Comparison of ENCODE assay signal across 21 cellular contexts in the genomic region with DNA sequence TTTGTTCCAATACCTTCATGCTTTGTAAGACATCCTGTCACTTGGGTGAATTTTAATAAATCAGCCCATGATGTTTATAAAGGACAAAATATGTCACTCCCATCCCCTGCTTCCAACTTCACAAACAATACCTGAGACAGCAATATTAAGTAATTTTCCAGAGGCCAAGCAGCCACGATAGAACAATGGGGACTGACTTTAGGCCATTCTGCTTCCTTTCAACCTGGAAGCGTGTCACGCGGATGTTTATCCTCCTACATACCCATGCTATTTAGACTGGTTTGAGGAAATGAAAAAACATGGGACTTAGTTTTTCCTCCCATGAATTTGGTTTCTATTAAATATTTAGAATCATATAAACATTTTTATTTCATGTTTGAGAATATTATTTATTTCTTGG.
A peak's percentile ranks its signal among the peaks of the same experiment; 100 is the strongest.
DNase-seq lines count a peak whose midpoint lies in the region; ATAC-seq and TF ChIP-seq lines count a peak whose summit lies in the region.
"Had no signal": no experiment of that assay in that cellular context is flagged by ENCODE, and none has a peak within 500 bp of the region (broad histone marks: within the 10 kb centered on the region; RNA-seq: fewer than 3 reads in every experiment).

No MANE protein-coding gene starts in this region.

- no peak for DNase-seq in right atrium auricular region (ENCODE audit: low spot score)
- DNase-seq in Right ventricle myocardium superior: no peak
- no peak for DNase-seq in caudate nucleus (lab: John Stamatoyannopoulos, UW)
- DNase-seq in lung microvascular endothelial cell (ENCODE audit: low read depth in 2 of 2): peak; percentile 43 to 50
- no peak for DNase-seq in hypothalamus (lab: John Stamatoyannopoulos, UW)
- no peak for DNase-seq in Peyer's patch
- DNase-seq: C1 segment of cervical spinal cord; CD8-positive, alpha-beta T cell; H7; KBM-7; MV-4-11; NCI-H1105; NCI-H146; NCI-H1930; NCI-H2107; NCI-H524; NCI-H82; SIG-M5 had no signal

- peaks cover 0 to 47% of the 10 kb centered on the region in 2 donors for H3K4me1 ChIP-seq in right atrium auricular region
- H3K4me1 ChIP-seq in Peyer's patch: peaks cover 0 to 7% (median 3%) of the 10 kb centered on the region in 4 donors

- H3K9me3 ChIP-seq in right atrium auricular region (no peaks in the 10 kb centered on the region), Peyer's patch (no peaks in the 10 kb centered on the region)

- H3K27ac ChIP-seq in right atrium auricular region (peak overlapping the region; percentile 52 to 61), caudate nucleus (ENCODE audit: low read depth, low read length) (peak overlapping the region; percentile 20), Peyer's patch (peak overlapping the region in 1 of 4 donors; percentile 2)
- H3K27ac ChIP-seq: RWPE1, SK-N-MC had no signal

- H3K27me3 ChIP-seq in right atrium auricular region: no peaks in the 10 kb centered on the region
- H3K27me3 ChIP-seq in Peyer's patch: no peaks in the 10 kb centered on the region

- intact Hi-C loops in Right ventricle myocardium superior (cut with DNase I): no loop called here

- H3K36me3 ChIP-seq in right atrium auricular region (no peaks in the 10 kb centered on the region), Peyer's patch (no peaks in the 10 kb centered on the region)

- ATAC-seq in Right ventricle myocardium superior (ENCODE audit: poor library complexity) (no peak), HG03520 (IDR thresholded peaks at IDR 0.05; ENCODE audit: unreplicated experiment) (no peak)
- ATAC-seq: CD8-positive, alpha-beta T cell had no signal

- no peak for TF ChIP-seq POLR2A in Peyer's patch (IDR thresholded peaks at IDR 0.05)

- H3K4me3 ChIP-seq in right atrium auricular region (no peak overlapping the region), Peyer's patch (no peak overlapping the region)
- H3K4me3 ChIP-seq: SK-N-MC had no signal

- TF ChIP-seq CTCF in right atrium auricular region (IDR thresholded peaks at IDR 0.05): no peak
- TF ChIP-seq CTCF in Peyer's patch (IDR thresholded peaks at IDR 0.05): no peak

Comparison
In these comparisons a context has a peak if more than half of its experiments do, and no peak if none do; other contexts are left out.
1. DNase-seq: peak in lung microvascular endothelial cell (2 of 2); none in right atrium auricular region (single experiment), Right ventricle myocardium superior (single experiment), caudate nucleus (0 of 61), hypothalamus (0 of 51) and Peyer's patch (0 of 3).